ENCODE assay signal across 31 cellular contexts in genomic region chr12:113146999-113147398, GRCh38. TPM values are rescaled to one million over a fixed set of nuclear protein-coding genes. Genes with fewer than 3 reads are reported as not detected.
"Had no signal": no experiment of that assay in that cellular context is flagged by ENCODE, and none has a peak within 500 bp of the region (broad histone marks: within the 10 kb centered on the region; RNA-seq: fewer than 3 reads in every experiment).

No MANE protein-coding gene starts in this region.

- H3K36me3 ChIP-seq: ascending aorta, cardiac muscle cell, WERI-Rb-1 had no signal

- H3K4me3 ChIP-seq: ascending aorta, cardiac muscle cell had no signal

- DNase-seq: activated CD4-positive, alpha-beta memory T cell treated with anti-CD3 and anti-CD28 coated beads, Interleukin-2, amount 10 ng/mL, durations not matched to agents 7 days and 5 days; activated CD4-positive, alpha-beta T cell treated with anti-CD3 and anti-CD28 coated beads for 1 hour; activated CD4-positive, alpha-beta T cell treated with anti-CD3 and anti-CD28 coated beads for 36 hours; activated CD4-positive, alpha-beta T cell treated with anti-CD3 and anti-CD28 coated beads for 48 hours; activated CD4-positive, alpha-beta T cell treated with anti-CD3 and anti-CD28 coated beads, Interleukin-2, amount 10 ng/mL, durations not matched to agents 7 days and 5 days; activated CD4-positive, alpha-beta T cell treated with anti-CD3 and anti-CD28 coated beads, Interleukin-2, amount 50 U/mL, for 48 hours; activated CD4-positive, CD25-positive, alpha-beta regulatory T cell; activated CD8-positive, alpha-beta memory T cell treated with anti-CD3 and anti-CD28 coated beads for 24 hours; activated CD8-positive, alpha-beta memory T cell treated with anti-CD3 and anti-CD28 coated beads, Interleukin-2, amount 10 ng/mL, durations not matched to agents 7 days and 5 days; activated CD8-positive, alpha-beta memory T cell treated with anti-CD3 and anti-CD28 coated beads, Interleukin-2, amount 50 U/mL, for 48 hours; activated CD8-positive, alpha-beta T cell treated with anti-CD3 and anti-CD28 coated beads, Interleukin-2, amount 10 ng/mL, durations not matched to agents 7 days and 5 days; activated effector memory CD4-positive, alpha-beta T cell treated with Interleukin-2 at 50 U/mL for 16 hours; activated gamma-delta T cell; activated naive CD4-positive, alpha-beta T cell treated with anti-CD3 and anti-CD28 coated beads, Interleukin-2, amount 10 ng/mL, durations not matched to agents 7 days and 5 days; activated naive CD4-positive, alpha-beta T cell treated with Interleukin-2 at 50 U/mL for 16 hours; activated naive CD8-positive, alpha-beta T cell treated with anti-CD3 and anti-CD28 coated beads, Interleukin-2, amount 10 ng/mL, durations not matched to agents 7 days and 5 days; activated naive CD8-positive, alpha-beta T cell treated with anti-CD3 and anti-CD28 coated beads, Interleukin-2, amount 50 U/mL, for 24 hours; activated T-cell treated with anti-CD3 and anti-CD28 coated beads, Interleukin-2, amount 50 U/mL, for 24 hours; activated T-cell treated with anti-CD3 and anti-CD28 coated beads, Interleukin-2, amount 50 U/mL, for 48 hours; amygdala; anterior cingulate cortex; caudate nucleus; cerebellar nuclear complex; T-helper 2 cell; T-helper 9 cell; WERI-Rb-1 had no signal

- H3K4me1 ChIP-seq: ascending aorta had no signal

- H3K27ac ChIP-seq: ascending aorta, cardiac muscle cell, WERI-Rb-1 had no signal

RNA-seq across cellular contexts. Expression of gene CFAP73, which starts 2.5 kb away (rescaled TPM):
- total RNA-seq: activated CD8-positive, alpha-beta memory T cell treated with anti-CD3 and anti-CD28 coated beads, Interleukin-2, amount 10 ng/mL, durations not matched to agents 7 days and 5 days; activated T-helper 2 cell treated with anti-CD3 and anti-CD28 coated beads, Interferon-gamma antibody, Interleukin-2, Interleukin-4, amounts not matched to agents 10 μg/mL and 5 μg/mL and 100 μg/mL, durations not matched to agents 14 hours and 24 hours and 36 hours; ascending aorta; bronchial epithelial cell; cardiac muscle cell; chondrocyte had no signal

RNA-seq across cellular contexts. Expression of gene RASAL1, which starts 11.4 kb away (rescaled TPM):
- total RNA-seq: activated CD8-positive, alpha-beta memory T cell treated with anti-CD3 and anti-CD28 coated beads, Interleukin-2, amount 10 ng/mL, durations not matched to agents 7 days and 5 days; chondrocyte had no signal
